In genomic region chr13:43830481-43830873, GRCh38 we compare ENCODE assay signal across 12 cellular contexts. TPM values are rescaled to one million over a fixed set of nuclear protein-coding genes. Genes with fewer than 3 reads are reported as not detected.
DNase-seq lines count a peak whose midpoint lies in the region; ATAC-seq, FAIRE-seq and TF ChIP-seq lines count a peak whose summit lies in the region.
"Had no signal": no experiment of that assay in that cellular context is flagged by ENCODE, and none has a peak within 500 bp of the region (broad histone marks: within the 10 kb centered on the region; RNA-seq: fewer than 3 reads in every experiment).

No MANE protein-coding gene starts in this region.

- peak overlapping the region; percentile 64 for H3K4me2 ChIP-seq in A549
- peak overlapping the region; percentile 49 for H3K4me2 ChIP-seq in keratinocyte (ENCODE audit: control insufficient read depth, extremely low read depth, insufficient read depth, low read depth, low read length)

- peak; percentile 35 to 50; a peak in 4 of 6 replicates for ATAC-seq in A549
- no peak for ATAC-seq in GM19467 (IDR thresholded peaks at IDR 0.05; ENCODE audit: unreplicated experiment)

- TF ChIP-seq EP300 in A549 (IDR thresholded peaks at IDR 0.05) (0 out of 5 replicates have a peak, but pooled peaks of 1 of the 2 experiments have one; percentile 18), tibial nerve (IDR thresholded peaks at IDR 0.05) (no peak)

- dilution Hi-C loops in keratinocyte (cut with MboI; ENCODE audit: extremely low pct_ligation_motif_present, low sequenced_read_pairs): no loop called here

- H3K4me1 ChIP-seq in A549 (peaks cover 12% of the 10 kb centered on the region), keratinocyte (ENCODE audit: control insufficient read depth, extremely low read depth, insufficient read depth, low read length) (peaks cover 10% of the 10 kb centered on the region), tibial nerve (no peaks in the 10 kb centered on the region)
- H3K4me1 ChIP-seq: left ventricle myocardium inferior had no signal

- DNase-seq in A549 (ENCODE audit: low read depth in 1 of 2, low spot score in 1 of 2) (peak in 1 of 2 experiments; percentile 1), LHCN-M2 (ENCODE audit: low read depth) (peak; percentile 89), astrocyte of the spinal cord (ENCODE audit: low read depth, low spot score) (peak; percentile 22), keratinocyte (ENCODE audit: low read depth, low spot score) (no peak), DMS 273 treated with DMSO at 0.1 percent for 48 hours (lab: John Stamatoyannopoulos, UW) (no peak), tibial nerve (ENCODE audit: low spot score in 2 of 2) (no peak)
- DNase-seq in stimulated activated CD4-positive, alpha-beta T cell treated with anti-CD3 and anti-CD28 coated beads, Interleukin-12 subunit alpha, Interleukin-12 subunit beta, amount 100 ng/mL, for 4 hours: no peak
- DNase-seq: left ventricle myocardium inferior; stimulated activated CD4-positive, alpha-beta T cell treated with anti-CD3 and anti-CD28 coated beads, Interleukin-4, amount 100 ng/mL, for 1 hour had no signal

- TF ChIP-seq POLR2A in A549 (IDR thresholded peaks at IDR 0.05; ENCODE audit: low read length): no peak
- TF ChIP-seq POLR2A in tibial nerve (IDR thresholded peaks at IDR 0.05): no peak

- POLR2A ChIA-PET in A549 (lab: Yijun Ruan, JAX): interaction anchor here (1.0 kb wide), 2 partner anchors 12 to 25 kb away, joined by 3 to 5 read pairs; no protein-coding TSS in a partner anchor

- H3K27me3 ChIP-seq in keratinocyte (ENCODE audit: control insufficient read depth, extremely low read depth, insufficient read depth, low read length) (no peaks in the 10 kb centered on the region), tibial nerve (no peaks in the 10 kb centered on the region)
- H3K27me3 ChIP-seq: cardiac muscle cell had no signal

- in situ Hi-C loops in astrocyte of the spinal cord (cut with HindIII; ENCODE audit: low sequenced_read_pairs): no loop called here

- H3K4me3 ChIP-seq in A549 (no peak overlapping the region), astrocyte of the spinal cord (ENCODE audit: low read depth, low read length) (no peak overlapping the region), keratinocyte (ENCODE audit: control insufficient read depth in 2 of 3, extremely low read depth in 1 of 3, insufficient read depth in 2 of 3, low read depth in 1 of 3, low read length in 3 of 3) (peak overlapping the region in 1 of 3 experiments; percentile 30), tibial nerve (no peak overlapping the region)
- H3K4me3 ChIP-seq: cardiac muscle cell, left ventricle myocardium inferior had no signal

- TF ChIP-seq RAD21 in A549 (conservative IDR thresholded peaks at IDR 0.05 in 1 of 2, IDR thresholded peaks at IDR 0.05 in 1 of 2): no peak

- H3K9ac ChIP-seq in keratinocyte (ENCODE audit: control insufficient read depth, extremely low read depth, insufficient read depth, low read length): peak overlapping the region; percentile 3

- H3K36me3 ChIP-seq in keratinocyte (ENCODE audit: control insufficient read depth in 2 of 2, extremely low read depth in 1 of 2, insufficient read depth in 2 of 2, low read length in 2 of 2) (no peaks in the 10 kb centered on the region), tibial nerve (no peaks in the 10 kb centered on the region)
- H3K36me3 ChIP-seq: cardiac muscle cell, left ventricle myocardium inferior had no signal

- FAIRE-seq in A549 (lab: Jason Lieb, UNC): no peak
- peak; percentile 71 for FAIRE-seq in keratinocyte (lab: Jason Lieb, UNC)

- no peaks in the 10 kb centered on the region for H3K79me2 ChIP-seq in keratinocyte (ENCODE audit: control insufficient read depth, insufficient read depth, low read length)

- no peak for TF ChIP-seq CTCF in A549 (IDR thresholded peaks at IDR 0.05)
- TF ChIP-seq CTCF in astrocyte of the spinal cord (IDR thresholded peaks at IDR 0.05; ENCODE audit: low read depth, low read length): no peak
- no peak for TF ChIP-seq CTCF in keratinocyte (optimal IDR thresholded peaks at IDR 0.05 in 1 of 3, IDR thresholded peaks at IDR 0.05 in 1 of 3, conservative IDR thresholded peaks at IDR 0.05 in 1 of 3; ENCODE audit: extremely low read depth in 1 of 3, insufficient read depth in 2 of 3, low read length in 3 of 3)
- TF ChIP-seq CTCF in tibial nerve (IDR thresholded peaks at IDR 0.05): no peak

- H3K27ac ChIP-seq in A549 (peak overlapping the region; percentile 57 to 78), keratinocyte (ENCODE audit: control insufficient read depth, insufficient read depth, low read length) (peak overlapping the region; percentile 37), tibial nerve (no peak overlapping the region)
- H3K27ac ChIP-seq: cardiac muscle cell, left ventricle myocardium inferior had no signal

- no peaks in the 10 kb centered on the region for H3K9me1 ChIP-seq in keratinocyte (ENCODE audit: control insufficient read depth, extremely low read depth, insufficient read depth, low read length)

- H3K9me3 ChIP-seq in A549 (no peaks in the 10 kb centered on the region), keratinocyte (ENCODE audit: control insufficient read depth, low read depth, low read length) (no peaks in the 10 kb centered on the region), tibial nerve (no peaks in the 10 kb centered on the region)
- H3K9me3 ChIP-seq: left ventricle myocardium inferior had no signal

- H2AFZ ChIP-seq in keratinocyte (ENCODE audit: control insufficient read depth, low read length): peak overlapping the region; percentile 17

- no peaks in the 10 kb centered on the region for H4K20me1 ChIP-seq in keratinocyte (ENCODE audit: control insufficient read depth, extremely low read depth, insufficient read depth, low read length)

- CTCF ChIA-PET in A549 (lab: Yijun Ruan, JAX): no interaction called here

- 14% methylated on average over 6 of the region's 6 CpGs for WGBS in A549 (ENCODE audit: missing lambda C conversion rate)
- 65 to 70% methylated on average over 6 of the region's 6 CpGs for WGBS in tibial nerve, 2 donors

TF ChIP-seq in A549, 52 proteins besides CTCF, POLR2A, EP300 and RAD21:
- TF ChIP-seq FOSL2 (IDR thresholded peaks at IDR 0.05): no peak
- TF ChIP-seq FOSL2 (CRISPR knock-in tag; IDR thresholded peaks at IDR 0.05): no peak
- TF ChIP-seq CEBPB (IDR thresholded peaks at IDR 0.05): peak in 1 of 2 experiments; percentile 32; a peak in 1 of 4 replicates

RNA-seq across cellular contexts. Expression of gene ENOX1, which starts 43.7 kb away (rescaled TPM):
- polyA plus RNA-seq in A549 (2011; rRNA removed): 0.41 and 0.46 TPM in 2 replicates
- 0.38 and 0.39 TPM in 2 replicates for polyA plus RNA-seq in A549 (2012; cell fraction: cytosol; rRNA removed)
- polyA plus RNA-seq in A549 (2012; cell fraction: nucleus; rRNA removed): 0.24 and 0.25 TPM in 2 replicates
- 0.28 to 0.33 TPM (median 0.28 TPM) in 3 replicates for polyA plus RNA-seq in A549 (2017; fragmentation: RNase III; extraction: RNeasy Plus Mini Kit Qiagen cat#74134 plus additional on column Dnase treatment)
- 0.29 and 0.37 TPM in 2 replicates for polyA minus RNA-seq in A549 (2011; rRNA and poly(A)+ RNA removed)
- total RNA-seq in LHCN-M2 (2014; rRNA removed): 2.9 and 7.7 TPM in 2 replicates
- polyA plus RNA-seq in LHCN-M2 (2012): 1.00 TPM
- polyA plus RNA-seq in keratinocyte: 1.0 to 1.1 TPM (median 1.0 TPM) in 3 replicates
- 0.72 TPM for polyA plus RNA-seq in keratinocyte (2011; ENCODE audit: low read depth)
- 1.2 TPM in 2 replicates for polyA plus RNA-seq in keratinocyte (2011; cell fraction: cytosol; rRNA removed)
- 1.1 and 1.7 TPM in 2 replicates for polyA plus RNA-seq in keratinocyte (2011; cell fraction: nucleus; rRNA removed)
- 0.44 and 0.56 TPM in 2 replicates for polyA plus RNA-seq in keratinocyte (2012; ENCODE audit: low replicate concordance)
- 0.95 to 1.2 TPM (median 1.1 TPM) in 3 replicates for polyA minus RNA-seq in keratinocyte
- 0.58 TPM for polyA minus RNA-seq in keratinocyte (2011; cell fraction: cytosol; rRNA and poly(A)+ RNA removed)
- 1.3 and 1.6 TPM in 2 replicates for polyA minus RNA-seq in keratinocyte (2011; cell fraction: nucleus; rRNA and poly(A)+ RNA removed)
- 1 to 10 TPM; 2.6 to 8.2 (median 4.6) TPM for total RNA-seq in tibial nerve
- total RNA-seq: A172 had no signal

RNA-seq across cellular contexts. Expression of gene CCDC122, which starts 49.1 kb away (rescaled TPM):
- polyA plus RNA-seq in A549 (2011; rRNA removed) (2.6 and 2.7 TPM in 2 replicates), A549 (2017; fragmentation: RNase III; extraction: RNeasy Plus Mini Kit Qiagen cat#74134 plus additional on column Dnase treatment) (4.3 to 6.4 TPM (median 4.5 TPM) in 3 replicates), keratinocyte (0.80 to 1.5 TPM (median 0.90 TPM) in 3 replicates)
- polyA plus RNA-seq in A549 (2012; cell fraction: cytosol; rRNA removed): 0.13 and 0.27 TPM in 2 replicates
- 0.20 and 0.44 TPM in 2 replicates for polyA plus RNA-seq in A549 (2012; cell fraction: nucleus; rRNA removed)
- 1.2 and 1.6 TPM in 2 replicates for polyA minus RNA-seq in A549 (2011; rRNA and poly(A)+ RNA removed)
- total RNA-seq in LHCN-M2 (2014; rRNA removed) (5.6 and 7.2 TPM in 2 replicates), tibial nerve (1 to 10 TPM; 1.0 to 5.7 (median 2.5) TPM)
- 2.8 TPM for polyA plus RNA-seq in LHCN-M2 (2012)
- polyA plus RNA-seq in keratinocyte (2011; ENCODE audit: low read depth): 26.0 TPM
- polyA plus RNA-seq in keratinocyte (2011; cell fraction: cytosol; rRNA removed): 1.0 TPM in 2 replicates
- polyA plus RNA-seq in keratinocyte (2011; cell fraction: nucleus; rRNA removed): 2.5 and 4.8 TPM in 2 replicates
- 2.8 and 3.1 TPM in 2 replicates for polyA plus RNA-seq in keratinocyte (2012; ENCODE audit: low replicate concordance)
- polyA minus RNA-seq in keratinocyte: 0.33 to 0.96 TPM in 2 of 3 replicates, not detected in the other
- polyA minus RNA-seq in keratinocyte (2011; cell fraction: cytosol; rRNA and poly(A)+ RNA removed): not detected
- polyA minus RNA-seq in keratinocyte (2011; cell fraction: nucleus; rRNA and poly(A)+ RNA removed): 0.53 and 2.2 TPM in 2 replicates

RNA-seq across cellular contexts. Expression of gene LACC1, which starts 49.2 kb away (rescaled TPM):
- polyA plus RNA-seq in A549 (2011; rRNA removed) (2.9 and 4.8 TPM in 2 replicates), A549 (2017; fragmentation: RNase III; extraction: RNeasy Plus Mini Kit Qiagen cat#74134 plus additional on column Dnase treatment) (2.2 to 3.0 TPM (median 2.8 TPM) in 3 replicates), keratinocyte (3.7 to 6.5 TPM (median 5.5 TPM) in 3 replicates)
- 0.57 and 0.74 TPM in 2 replicates for polyA plus RNA-seq in A549 (2012; cell fraction: cytosol; rRNA removed)
- polyA plus RNA-seq in A549 (2012; cell fraction: nucleus; rRNA removed): 0.37 and 0.65 TPM in 2 replicates
- 0.49 and 0.58 TPM in 2 replicates for polyA minus RNA-seq in A549 (2011; rRNA and poly(A)+ RNA removed)
- total RNA-seq in LHCN-M2 (2014; rRNA removed) (5.1 and 6.8 TPM in 2 replicates), tibial nerve (1 to 10 TPM; 1.8 to 9.8 (median 3.9) TPM)
- 1.3 TPM for polyA plus RNA-seq in LHCN-M2 (2012)
- 7.6 TPM for polyA plus RNA-seq in keratinocyte (2011; ENCODE audit: low read depth)
- 4.6 and 8.2 TPM in 2 replicates for polyA plus RNA-seq in keratinocyte (2011; cell fraction: cytosol; rRNA removed)
- 8.1 and 9.2 TPM in 2 replicates for polyA plus RNA-seq in keratinocyte (2011; cell fraction: nucleus; rRNA removed)
- 3.5 and 5.8 TPM in 2 replicates for polyA plus RNA-seq in keratinocyte (2012; ENCODE audit: low replicate concordance)
- 0.26 to 2.7 TPM (median 2.6 TPM) in 3 replicates for polyA minus RNA-seq in keratinocyte
- 2.9 TPM for polyA minus RNA-seq in keratinocyte (2011; cell fraction: cytosol; rRNA and poly(A)+ RNA removed)
- 2.5 and 5.7 TPM in 2 replicates for polyA minus RNA-seq in keratinocyte (2011; cell fraction: nucleus; rRNA and poly(A)+ RNA removed)

Comparison
In these comparisons a context has a peak if more than half of its experiments do, and no peak if none do; other contexts are left out.
1. DNase-seq: peak in LHCN-M2 (single experiment) and astrocyte of the spinal cord (single experiment); none in keratinocyte (single experiment), DMS 273 treated with DMSO at 0.1 percent for 48 hours (single experiment), stimulated activated CD4-positive, alpha-beta T cell treated with anti-CD3 and anti-CD28 coated beads, Interleukin-12 subunit alpha, Interleukin-12 subunit beta, amount 100 ng/mL, for 4 hours (single experiment) and tibial nerve (0 of 2).
2. H3K27ac ChIP-seq: peak in A549 (2 of 2) and keratinocyte (single experiment); none in tibial nerve (0 of 4).